In the genomic region with DNA sequence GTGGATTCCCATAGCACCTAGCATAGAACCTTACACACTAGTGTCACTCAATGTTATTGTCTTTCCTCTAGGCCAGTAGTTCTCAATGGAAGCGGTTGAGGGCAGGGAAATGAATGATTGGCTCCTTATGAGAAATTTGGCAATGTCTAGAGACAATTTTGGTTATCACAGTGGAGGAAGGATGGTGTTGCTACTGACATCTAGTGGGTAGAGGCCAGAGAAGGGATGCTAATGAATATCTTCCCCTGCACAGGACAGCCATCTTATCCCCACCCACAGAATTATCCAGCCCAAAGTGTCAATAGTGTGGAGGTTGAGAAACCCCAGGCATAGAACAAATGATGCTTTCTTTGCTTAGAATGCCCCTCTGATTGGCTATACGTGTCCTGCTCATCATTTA, we compare ENCODE assay signal across 9 cellular contexts. TPM values are rescaled to one million over a fixed set of nuclear protein-coding genes. Genes with fewer than 3 reads are reported as not detected.
A peak's percentile ranks its signal among the peaks of the same experiment; 100 is the strongest.
DNase-seq lines count a peak whose midpoint lies in the region; TF ChIP-seq lines count a peak whose summit lies in the region.
"Had no signal": no experiment of that assay in that cellular context is flagged by ENCODE, and none has a peak within 500 bp of the region (broad histone marks: within the 10 kb centered on the region; RNA-seq: fewer than 3 reads in every experiment).

No MANE protein-coding gene starts in this region.

- intact Hi-C loops in sigmoid colon (cut with DNase I): no loop called here

- no peak for TF ChIP-seq EP300 in tibial nerve (IDR thresholded peaks at IDR 0.05)
- no peak for TF ChIP-seq EP300 in sigmoid colon (IDR thresholded peaks at IDR 0.05)

- no peak overlapping the region for H2AFZ ChIP-seq in fibroblast of lung (ENCODE audit: low read length)

- H3K4me1 ChIP-seq in fibroblast of lung (ENCODE audit: control insufficient read depth, extremely low read depth, insufficient read depth, low read length): no peaks in the 10 kb centered on the region
- no peaks in the 10 kb centered on the region for H3K4me1 ChIP-seq in tibial nerve
- H3K4me1 ChIP-seq in sigmoid colon: no peaks in the 10 kb centered on the region
- H3K4me1 ChIP-seq: SJCRH30 had no signal

- no peak overlapping the region for H3K9ac ChIP-seq in fibroblast of lung (ENCODE audit: insufficient read depth, low read length)

- H3K4me2 ChIP-seq in fibroblast of lung (ENCODE audit: extremely low read depth, insufficient read depth, low read length): no peak overlapping the region

- H3K27ac ChIP-seq in fibroblast of lung (ENCODE audit: insufficient read depth, low read length) (no peak overlapping the region), tibial nerve (no peak overlapping the region), sigmoid colon (no peak overlapping the region)
- H3K27ac ChIP-seq: SJCRH30 had no signal

- TF ChIP-seq CTCF in fibroblast of lung (conservative IDR thresholded peaks at IDR 0.05 in 1 of 2, IDR thresholded peaks at IDR 0.05 in 1 of 2; ENCODE audit: low read depth in 1 of 2, low read length in 2 of 2) (peak; percentile 54 to 61), tibial nerve (IDR thresholded peaks at IDR 0.05) (peak in 3 of 5 experiments; percentile 22 to 56 (median 51)), sigmoid colon (IDR thresholded peaks at IDR 0.05) (peak in 1 of 4 experiments; percentile 18), GM20000 (IDR thresholded peaks at IDR 0.05; ENCODE audit: extremely low read depth, missing control alignments) (no peak)

- TF ChIP-seq POLR2A in tibial nerve (IDR thresholded peaks at IDR 0.05): no peak
- TF ChIP-seq POLR2A in sigmoid colon (IDR thresholded peaks at IDR 0.05): no peak

- H3K27me3 ChIP-seq in fibroblast of lung (ENCODE audit: control insufficient read depth, insufficient read depth, low read length) (no peaks in the 10 kb centered on the region), tibial nerve (no peaks in the 10 kb centered on the region), sigmoid colon (no peaks in the 10 kb centered on the region)
- H3K27me3 ChIP-seq: SJCRH30 had no signal

- no peaks in the 10 kb centered on the region for H3K79me2 ChIP-seq in fibroblast of lung (ENCODE audit: control insufficient read depth, insufficient read depth, low read length)

- H4K20me1 ChIP-seq in fibroblast of lung (ENCODE audit: control insufficient read depth, extremely low read depth, insufficient read depth, low read length): no peaks in the 10 kb centered on the region

- H3K4me3 ChIP-seq in fibroblast of lung (replicated peaks in 1 of 4; ENCODE audit: control extremely low read depth in 1 of 4, insufficient read depth in 1 of 4, low read depth in 3 of 4, low read length in 4 of 4) (no peak overlapping the region), tibial nerve (no peak overlapping the region), sigmoid colon (no peak overlapping the region)
- H3K4me3 ChIP-seq: SJCRH30 had no signal

- no peaks in the 10 kb centered on the region for H3K9me3 ChIP-seq in fibroblast of lung (ENCODE audit: control insufficient read depth, insufficient read depth, low read depth, low read length)
- no peaks in the 10 kb centered on the region for H3K9me3 ChIP-seq in tibial nerve
- H3K9me3 ChIP-seq in sigmoid colon: no peaks in the 10 kb centered on the region
- H3K9me3 ChIP-seq: SJCRH30 had no signal

- DNase-seq in SIG-M5 treated with dmso at 0.1 percent for 504 hours (lab: John Stamatoyannopoulos, UW; ENCODE audit: unreplicated experiment) (peak; percentile 7), SIG-M5 (lab: John Stamatoyannopoulos, UW) (no peak), NCI-H460 (ENCODE audit: extremely low read depth, low read depth) (peak; percentile 46), fibroblast of lung (ENCODE audit: low read depth in 2 of 2) (peak; percentile 20 to 64), tibial nerve (ENCODE audit: low spot score in 2 of 2) (peak in 1 of 2 donors; percentile 22), sigmoid colon (no peak), GM20000 (ENCODE audit: low spot score) (no peak), NCI-H446 treated with DMSO at 0.1 percent for 48 hours (lab: John Stamatoyannopoulos, UW) (no peak)

- H3K36me3 ChIP-seq in fibroblast of lung (ENCODE audit: control insufficient read depth, insufficient read depth, low read length) (no peaks in the 10 kb centered on the region), tibial nerve (no peaks in the 10 kb centered on the region), sigmoid colon (no peaks in the 10 kb centered on the region)
- H3K36me3 ChIP-seq: SJCRH30 had no signal

- WGBS in tibial nerve, 2 donors: 42 to 53% methylated on average over 2 of the region's 2 CpGs
- WGBS in sigmoid colon, 2 donors: 59 to 71% methylated on average over 2 of the region's 2 CpGs

RNA-seq across cellular contexts. Expression of a gene that starts 15.8 kb away (rescaled TPM):
- total RNA-seq in NCI-H460 (2014; rRNA removed; shearing (Covaris generic)): not detected in 2 replicates
- polyA plus RNA-seq in NCI-H460 (2014; cell fraction: nucleus; rRNA removed): not detected in 2 replicates
- total RNA-seq in fibroblast of lung: not detected in 2 replicates
- polyA plus RNA-seq in fibroblast of lung: not detected in 2 replicates
- polyA plus RNA-seq in fibroblast of lung (2012): not detected in 2 replicates
- not detected in 2 replicates for polyA minus RNA-seq in fibroblast of lung (ENCODE audit: low replicate concordance)
- total RNA-seq in tibial nerve: not detected
- total RNA-seq in sigmoid colon: not detected
- not detected for polyA plus RNA-seq in sigmoid colon
- total RNA-seq: SJCRH30 had no signal

RNA-seq across cellular contexts. Expression of a gene that starts 39.6 kb away (rescaled TPM):
- total RNA-seq in NCI-H460 (2014; rRNA removed; shearing (Covaris generic)): 72.0 and 84.4 TPM in 2 replicates
- 29.2 and 48.9 TPM in 2 replicates for polyA plus RNA-seq in NCI-H460 (2014; cell fraction: nucleus; rRNA removed)
- 63.4 and 113 TPM in 2 replicates for total RNA-seq in fibroblast of lung
- 111 and 150 TPM in 2 replicates for polyA plus RNA-seq in fibroblast of lung
- 82.3 and 110 TPM in 2 replicates for polyA plus RNA-seq in fibroblast of lung (2012)
- 12.0 and 13.7 TPM in 2 replicates for polyA minus RNA-seq in fibroblast of lung (ENCODE audit: low replicate concordance)
- total RNA-seq in tibial nerve: 100 to 1,000 TPM; 232 to 490 (median 267) TPM
- 100 to 1,000 TPM; 137 to 533 (median 241) TPM for total RNA-seq in sigmoid colon
- polyA plus RNA-seq in sigmoid colon: 100 to 1,000 TPM; 141 to 213 (median 163) TPM

Comparison
In these comparisons a context has a peak if more than half of its experiments do, and no peak if none do; other contexts are left out.
1. DNase-seq: peak in SIG-M5 treated with dmso at 0.1 percent for 504 hours (single experiment), NCI-H460 (single experiment) and fibroblast of lung (2 of 2); none in SIG-M5 (single experiment), sigmoid colon (single experiment), GM20000 (single experiment) and NCI-H446 treated with DMSO at 0.1 percent for 48 hours (single experiment).